Comparison of ENCODE assay signal across 8 cellular contexts in the genomic region with DNA sequence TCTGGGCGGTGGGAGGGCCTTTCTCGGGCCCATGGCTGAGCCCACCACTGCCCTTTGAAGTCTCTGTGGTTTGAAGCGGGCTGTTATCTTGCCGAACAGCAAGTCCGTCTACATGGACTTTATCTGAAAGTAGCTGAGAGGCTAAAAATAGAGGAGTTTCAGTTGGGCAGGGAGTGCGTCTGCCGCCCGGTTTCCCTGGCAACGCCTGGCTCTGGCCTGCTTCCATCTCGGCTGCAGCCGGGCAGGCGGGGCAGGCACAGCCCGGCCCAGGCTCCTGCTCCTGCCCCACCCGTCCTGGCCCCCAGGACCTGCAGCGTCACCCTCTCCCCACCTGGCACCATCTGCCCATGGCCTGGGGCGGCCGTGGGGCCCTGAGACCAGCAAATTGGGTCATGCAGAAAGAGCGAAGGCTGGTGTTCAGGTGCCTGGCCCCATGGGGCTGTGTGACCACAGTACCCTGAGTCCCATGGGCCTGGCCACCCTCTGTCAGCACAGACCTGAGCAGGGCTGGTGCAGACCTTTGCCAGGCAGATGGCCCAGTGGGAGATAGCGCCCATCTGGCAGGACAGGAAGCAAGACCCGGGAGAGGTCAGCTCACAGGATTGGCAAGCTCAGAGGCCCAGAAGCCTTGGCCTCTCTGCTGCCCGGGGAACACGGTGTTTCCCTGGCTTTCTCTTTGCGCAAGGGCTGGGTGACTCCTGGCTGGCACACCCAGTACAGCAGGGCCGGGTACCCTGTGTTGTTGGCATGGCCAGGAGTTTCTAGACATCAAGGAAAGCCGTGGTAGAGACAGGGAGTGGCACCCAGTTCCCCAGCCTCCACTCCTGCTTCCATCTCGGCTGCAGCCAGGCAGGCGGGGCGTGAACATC.
DNase-seq lines count a peak whose midpoint lies in the region; ATAC-seq, FAIRE-seq and TF ChIP-seq lines count a peak whose summit lies in the region.

No MANE protein-coding gene starts in this region.

- H3K36me3 ChIP-seq in breast epithelium: no peaks in the 10 kb centered on the region
- H3K36me3 ChIP-seq in small intestine (ENCODE audit: control insufficient read depth in 2 of 2, insufficient read depth in 2 of 2, low read length in 2 of 2): no peaks in the 10 kb centered on the region

- FAIRE-seq in small intestine (lab: Jason Lieb, UNC): no peak

- intact Hi-C loops in breast epithelium (cut with DNase I; ENCODE audit: low total_unique reads): loop anchor here (10.0 kb wide), 1 partner anchor 66 kb away; no protein-coding TSS in a partner anchor

- H3K27me3 ChIP-seq in breast epithelium (no peaks in the 10 kb centered on the region), small intestine (ENCODE audit: control insufficient read depth in 2 of 2, insufficient read depth in 2 of 2, low read length in 2 of 2) (no peaks in the 10 kb centered on the region)

- H3K9me3 ChIP-seq in breast epithelium: no peaks in the 10 kb centered on the region
- H3K9me3 ChIP-seq in small intestine (ENCODE audit: control insufficient read depth, low read depth): no peaks in the 10 kb centered on the region

- H3K4me3 ChIP-seq in breast epithelium (peak overlapping the region in 2 of 3 donors; percentile 15 to 32), small intestine (ENCODE audit: low read depth in 1 of 2, low read length in 2 of 2) (no peak overlapping the region)

- WGBS in small intestine, 3 donors: 13 to 34% (median 31%) methylated on average over 28 of the region's 28 CpGs

- H3K4me1 ChIP-seq in breast epithelium (peaks cover 0 to 5% of the 10 kb centered on the region in 2 donors), small intestine (ENCODE audit: control insufficient read depth in 2 of 2, insufficient read depth in 1 of 2, low read depth in 1 of 2, low read length in 1 of 2) (no peaks in the 10 kb centered on the region)

- TF ChIP-seq POLR2A in breast epithelium (IDR thresholded peaks at IDR 0.05): no peak

- TF ChIP-seq CTCF in GM20000 (IDR thresholded peaks at IDR 0.05; ENCODE audit: extremely low read depth, missing control alignments): no peak
- TF ChIP-seq CTCF in breast epithelium (IDR thresholded peaks at IDR 0.05): peak in 1 of 3 donors; percentile 57

- ATAC-seq in HG03342 (IDR thresholded peaks at IDR 0.05; ENCODE audit: unreplicated experiment): no peak

- DNase-seq in Ammon's horn (ENCODE audit: low spot score): peak; percentile 91
- peak; percentile 58 for DNase-seq in GM20000 (ENCODE audit: low spot score)
- DNase-seq in NCI-H446 treated with DMSO at 0.1 percent for 48 hours (lab: John Stamatoyannopoulos, UW): peak; percentile 78
- DNase-seq in breast epithelium (ENCODE audit: low spot score in 2 of 2): peak; percentile 67 to 81
- peak; percentile 19 for DNase-seq in iris pigment epithelial cell (ENCODE audit: low read depth)
- DNase-seq in small intestine: peak; percentile 92
- DNase-seq in NCI-H82 (lab: John Stamatoyannopoulos, UW): no peak

- H3K27ac ChIP-seq in breast epithelium (peak overlapping the region; percentile 76 to 77), small intestine (ENCODE audit: low read depth in 1 of 2, low read length in 1 of 2) (peak overlapping the region; percentile 54 to 90)

Comparison
In these comparisons a context has a peak if more than half of its experiments do, and no peak if none do; other contexts are left out.
1. H3K4me3 ChIP-seq: peak in breast epithelium (2 of 3); none in small intestine (0 of 2).